ENCODE assay signal across 9 cellular contexts in the genomic region with DNA sequence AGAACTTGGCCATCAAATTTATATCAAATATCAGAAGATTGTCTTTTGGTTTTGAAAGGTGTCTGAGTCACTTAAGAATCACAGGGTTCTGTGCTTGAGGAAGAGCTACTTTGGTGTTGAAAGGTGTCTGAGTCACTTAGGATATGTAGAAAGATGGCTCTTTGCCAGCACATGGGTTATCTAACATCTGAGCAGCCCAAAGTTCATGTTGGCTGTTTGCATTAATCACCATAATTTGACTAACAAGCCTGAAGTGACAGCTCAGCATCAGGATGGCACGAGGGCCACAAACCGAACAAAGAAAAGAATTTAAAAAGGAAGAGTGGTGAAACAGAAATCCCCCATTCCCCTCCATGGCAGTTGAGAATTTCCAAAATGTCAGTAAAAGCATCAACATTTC.
DNase-seq lines count a peak whose midpoint lies in the region; ATAC-seq and TF ChIP-seq lines count a peak whose summit lies in the region.
"Had no signal": no experiment of that assay in that cellular context is flagged by ENCODE, and none has a peak within 500 bp of the region (broad histone marks: within the 10 kb centered on the region; RNA-seq: fewer than 3 reads in every experiment).

No MANE protein-coding gene starts in this region.

- H3K4me3 ChIP-seq in left lung: no peak overlapping the region

- DNase-seq in NCI-H1105 treated with DMSO at 0.1 percent for 48 hours (lab: John Stamatoyannopoulos, UW) (peak; percentile 18), NCI-H1105 (lab: John Stamatoyannopoulos, UW) (no peak), NCI-H460 (ENCODE audit: extremely low read depth, low read depth) (peak; percentile 24), left lung (no peak), islet precursor cell (no peak), NCI-H146 (lab: John Stamatoyannopoulos, UW) (no peak)
- DNase-seq in stimulated activated CD4-positive, alpha-beta T cell treated with anti-CD3 and anti-CD28 coated beads, Interleukin-12 subunit alpha, Interleukin-12 subunit beta, amount 100 ng/mL, for 48 hours (ENCODE audit: low read depth in 2 of 3, low spot score in 1 of 3): peak; percentile 12 to 47 (median 14)
- DNase-seq: right cardiac atrium had no signal

- TF ChIP-seq CTCF in left lung (IDR thresholded peaks at IDR 0.05): no peak

- H3K27ac Mint-ChIP-seq in activated naive CD8-positive, alpha-beta T cell: peak overlapping the region; percentile 93

- no peaks in the 10 kb centered on the region for H3K4me1 ChIP-seq in left lung

- ATAC-seq in left lung: no peak
- ATAC-seq: right cardiac atrium had no signal

- H3K9me3 Mint-ChIP-seq in activated naive CD8-positive, alpha-beta T cell (ENCODE audit: low read depth): no peaks in the 10 kb centered on the region

- no peak overlapping the region for H3K27ac ChIP-seq in left lung

- H3K9me3 ChIP-seq in left lung: no peaks in the 10 kb centered on the region

- no peaks in the 10 kb centered on the region for H3K36me3 ChIP-seq in left lung

- H3K4me3 Mint-ChIP-seq in activated naive CD8-positive, alpha-beta T cell: peak overlapping the region; percentile 66

- no peaks in the 10 kb centered on the region for H3K27me3 ChIP-seq in left lung

- peaks cover 40% of the 10 kb centered on the region for H3K4me1 Mint-ChIP-seq in activated naive CD8-positive, alpha-beta T cell (ENCODE audit: low read depth)

- intact Hi-C loops in left lung (cut with DNase I): no loop called here

- peaks cover 2% of the 10 kb centered on the region for H3K36me3 Mint-ChIP-seq in activated naive CD8-positive, alpha-beta T cell

- H3K27me3 Mint-ChIP-seq in activated naive CD8-positive, alpha-beta T cell: no peaks in the 10 kb centered on the region

Comparison
In these comparisons a context has a peak if more than half of its experiments do, and no peak if none do; other contexts are left out.
1. DNase-seq: peak in NCI-H1105 treated with DMSO at 0.1 percent for 48 hours (single experiment), NCI-H460 (single experiment) and stimulated activated CD4-positive, alpha-beta T cell treated with anti-CD3 and anti-CD28 coated beads, Interleukin-12 subunit alpha, Interleukin-12 subunit beta, amount 100 ng/mL, for 48 hours (3 of 3); none in NCI-H1105 (single experiment), left lung (0 of 2), islet precursor cell (single experiment) and NCI-H146 (single experiment).